9 cellular contexts compared by ENCODE assay signal in genomic region chr11:67273260-67273990, GRCh38. TPM values are rescaled to one million over a fixed set of nuclear protein-coding genes. Genes with fewer than 3 reads are reported as not detected.
A peak's percentile ranks its signal among the peaks of the same experiment; 100 is the strongest.
DNase-seq lines count a peak whose midpoint lies in the region; ATAC-seq, FAIRE-seq and TF ChIP-seq lines count a peak whose summit lies in the region.
"Had no signal": no experiment of that assay in that cellular context is flagged by ENCODE, and none has a peak within 500 bp of the region (broad histone marks: within the 10 kb centered on the region; RNA-seq: fewer than 3 reads in every experiment).

No MANE protein-coding gene starts in this region.

- no peaks in the 10 kb centered on the region for H3K9me3 ChIP-seq in spleen

- 0 out of 2 replicates have a peak, but pooled peaks have one; percentile 19 for TF ChIP-seq CTCF in VCaP (conservative IDR thresholded peaks at IDR 0.05)
- peak in 1 of 11 experiments; percentile 15 for TF ChIP-seq CTCF in spleen (IDR thresholded peaks at IDR 0.05 in 8 of 11, conservative IDR thresholded peaks at IDR 0.05 in 3 of 11)

- WGBS in spleen, 5 donors, result 14 to 35% (median 26%) methylated on average over 9 to 14 of the region's 14 CpGs

- H3K36me3 ChIP-seq in H7 (replicated peaks; ENCODE audit: control insufficient read depth, insufficient read depth, low read length) (0 out of 2 replicates have a peak, but pooled peaks cover 2% of the 10 kb centered on the region), spleen (peaks cover 0 to 88% (median 7%) of the 10 kb centered on the region in 6 donors)

- H3K27me3 ChIP-seq in H7 (ENCODE audit: control insufficient read depth, insufficient read depth, low read length), result no peaks in the 10 kb centered on the region
- no peaks in the 10 kb centered on the region for H3K27me3 ChIP-seq in spleen (replicated peaks in 1 of 7)

- no peak for FAIRE-seq in frontal cortex (lab: Jason Lieb, UNC)

- TF ChIP-seq POLR2A in spleen (IDR thresholded peaks at IDR 0.05), result no peak

- no peak for ATAC-seq in GM19467 (IDR thresholded peaks at IDR 0.05; ENCODE audit: unreplicated experiment)
- ATAC-seq: HCT116 had no signal

- H3K27ac ChIP-seq in VCaP (peak overlapping the region; percentile 100), spleen (peak overlapping the region; percentile 89 to 100 (median 97))

- H3K4me3 ChIP-seq in H7 (ENCODE audit: insufficient read depth, low read depth, low read length) (no peak overlapping the region), spleen (peak overlapping the region in 5 of 8 donors; percentile 14 to 97 (median 17))

- intact Hi-C loops in cardiac septum (cut with DNase I), result no loop called here
- intact Hi-C loops in spleen (cut with DNase I; ENCODE audit: low total_unique reads), result no loop called here

- DNase-seq in H7 (peak; percentile 71), cardiac septum (ENCODE audit: low spot score) (peak; percentile 77), spleen (peak; percentile 81), UCSD-AML1 (lab: John Stamatoyannopoulos, UW; ENCODE audit: unreplicated experiment) (no peak), frontal cortex (ENCODE audit: low spot score in 2 of 2) (no peak), mucosa of gallbladder (ENCODE audit: low spot score) (no peak)

- peaks cover 97 to 100% (median 100%) of the 10 kb centered on the region in 6 donors for H3K4me1 ChIP-seq in spleen

RNA-seq across cellular contexts. Expression of gene GRK2, which starts 7.2 kb away (rescaled TPM):
- total RNA-seq in H7 (2014; rRNA removed; shearing (Covaris generic)), result 73.8 and 82.1 TPM in 2 replicates
- total RNA-seq in cardiac septum, result 43.1 TPM
- total RNA-seq in spleen, result 100 to 1,000 TPM; 168 to 301 (median 263) TPM
- polyA plus RNA-seq in spleen, result 100 to 1,000 TPM; 119 to 270 (median 192) TPM
- 46.9 TPM for total RNA-seq in frontal cortex
- total RNA-seq in mucosa of gallbladder, result 86.1 TPM

RNA-seq across cellular contexts. Expression of gene ANKRD13D, which starts 15.7 kb away (rescaled TPM):
- total RNA-seq in H7 (2014; rRNA removed; shearing (Covaris generic)), result 29.1 and 32.2 TPM in 2 replicates
- total RNA-seq in cardiac septum, result 20.0 TPM
- 100 to 1,000 TPM in 5 of 7 donors, 10 to 100 TPM in 2; 67.3 to 151 (median 124) TPM for total RNA-seq in spleen
- polyA plus RNA-seq in spleen, result 100 to 1,000 TPM in 2 of 3 donors, 10 to 100 TPM in 1; 65.2 to 138 (median 129) TPM
- 55.8 TPM for total RNA-seq in frontal cortex
- 80.5 TPM for total RNA-seq in mucosa of gallbladder

RNA-seq across cellular contexts. Expression of gene SSH3, which starts 29.9 kb away (rescaled TPM):
- total RNA-seq in H7 (2014; rRNA removed; shearing (Covaris generic)), result 23.6 and 30.2 TPM in 2 replicates
- total RNA-seq in cardiac septum, result 22.3 TPM
- 10 to 100 TPM; 14.6 to 31.8 (median 22.9) TPM for total RNA-seq in spleen
- polyA plus RNA-seq in spleen, result 10 to 100 TPM in 1 of 3 donors, 1 to 10 TPM in 2; 4.3 to 11.1 (median 5.9) TPM
- total RNA-seq in frontal cortex, result 2.0 TPM
- total RNA-seq in mucosa of gallbladder, result 107 TPM

Comparison
In these comparisons a context has a peak if more than half of its experiments do, and no peak if none do; other contexts are left out.
1. DNase-seq: peak in H7 (single experiment), cardiac septum (single experiment) and spleen (single experiment); none in UCSD-AML1 (single experiment), frontal cortex (0 of 2) and mucosa of gallbladder (single experiment).